In genomic region chr15:68298882-68299381, GRCh38 we compare ENCODE assay signal across 8 cellular contexts. TPM values are rescaled to one million over a fixed set of nuclear protein-coding genes. Genes with fewer than 3 reads are reported as not detected.
DNase-seq lines count a peak whose midpoint lies in the region; ATAC-seq and TF ChIP-seq lines count a peak whose summit lies in the region.

No MANE protein-coding gene starts in this region.

- H3K9me3 ChIP-seq in effector memory CD4-positive, alpha-beta T cell (ENCODE audit: control insufficient read depth, low read length) = no peaks in the 10 kb centered on the region
- no peaks in the 10 kb centered on the region for H3K9me3 ChIP-seq in prostate gland

- H3K4me1 ChIP-seq in effector memory CD4-positive, alpha-beta T cell (ENCODE audit: control insufficient read depth, insufficient read depth, low read length, poor library complexity, severe bottlenecking) = peaks cover 7% of the 10 kb centered on the region
- H3K4me1 ChIP-seq in prostate gland (replicated peaks) = no peaks in the 10 kb centered on the region

- CTCF ChIA-PET in Calu3 (lab: Charles Lee) = interaction anchor here (0.6 to 1.0 kb wide), 2 partner anchors 46 to 534 kb away, joined by 4 to 5 read pairs; no protein-coding TSS in a partner anchor

- intact Hi-C loops in prostate gland (cut with DNase I) (no loop called here), Calu3 (cut with micrococcal nuclease; ENCODE audit: unreplicated experiment) (no loop called here)

- H3K4me1 Mint-ChIP-seq in Calu3 (ENCODE audit: low read depth, unreplicated experiment) = no peaks in the 10 kb centered on the region

- H3K27ac ChIP-seq in effector memory CD4-positive, alpha-beta T cell (ENCODE audit: insufficient read depth, low read length, poor library complexity, severe bottlenecking) = peak overlapping the region; percentile 3
- H3K27ac ChIP-seq in prostate gland = peak overlapping the region; percentile 41 to 63

- TF ChIP-seq POLR2A in prostate gland (IDR thresholded peaks at IDR 0.05) = no peak

- peak; percentile 69 for DNase-seq in GM13977 (ENCODE audit: low spot score)
- peak; percentile 15 for DNase-seq in LoVo (ENCODE audit: low spot score)
- DNase-seq in effector memory CD4-positive, alpha-beta T cell = no peak
- no peak for DNase-seq in prostate gland (ENCODE audit: low spot score)
- no peak for DNase-seq in NCI-H345 (lab: John Stamatoyannopoulos, UW)
- DNase-seq in Calu3 = no peak
- DNase-seq in NCI-H146 (lab: John Stamatoyannopoulos, UW) = no peak

- peaks cover 19% of the 10 kb centered on the region for H3K36me3 Mint-ChIP-seq in Calu3 (ENCODE audit: insufficient read depth, unreplicated experiment)

- H3K36me3 ChIP-seq in effector memory CD4-positive, alpha-beta T cell (ENCODE audit: control insufficient read depth, insufficient read depth, low read length) = no peaks in the 10 kb centered on the region
- H3K36me3 ChIP-seq in prostate gland = no peaks in the 10 kb centered on the region

- 44% methylated on average over 6 of the region's 6 CpGs for WGBS in prostate gland

- in situ Hi-C loops in GM13977 (cut with MboI; ENCODE audit: low pct_unique_long_range_greater_than_20kb, low sequenced_read_pairs, unreplicated experiment) = no loop called here

- no peaks in the 10 kb centered on the region for H3K27me3 Mint-ChIP-seq in Calu3 (ENCODE audit: unreplicated experiment)

- H3K4me3 Mint-ChIP-seq in Calu3 (ENCODE audit: low read depth, unreplicated experiment) = no peak overlapping the region

- no peak overlapping the region for H3K27ac Mint-ChIP-seq in Calu3 (ENCODE audit: unreplicated experiment)

- no TSS peak for BruUV-seq in Calu3 (replicated peaks; lab: Mats Ljungman, UMichigan)

- no peak for TF ChIP-seq CTCF in GM13977 (IDR thresholded peaks at IDR 0.05; ENCODE audit: extremely low read depth, insufficient read depth, missing control alignments)
- TF ChIP-seq CTCF in prostate gland (IDR thresholded peaks at IDR 0.05) = no peak
- no peak for TF ChIP-seq CTCF in Calu3 (IDR thresholded peaks at IDR 0.05; ENCODE audit: unreplicated experiment)

- H3K9me3 Mint-ChIP-seq in Calu3 (ENCODE audit: low read depth, unreplicated experiment) = no peaks in the 10 kb centered on the region

- peak; percentile 91 for ATAC-seq in GM21529 (IDR thresholded peaks at IDR 0.05; ENCODE audit: unreplicated experiment)

- H3K27me3 ChIP-seq in effector memory CD4-positive, alpha-beta T cell (replicated peaks; ENCODE audit: control insufficient read depth, insufficient read depth, low read length, poor library complexity, severe bottlenecking) = no peaks in the 10 kb centered on the region
- H3K27me3 ChIP-seq in prostate gland (replicated peaks; ENCODE audit: insufficient read depth) = no peaks in the 10 kb centered on the region

- H3K4me3 ChIP-seq in effector memory CD4-positive, alpha-beta T cell (ENCODE audit: insufficient read depth, low read depth, low read length, poor library complexity, severe bottlenecking) = peak overlapping the region; percentile 35
- peak overlapping the region in 1 of 2 donors; percentile 15 for H3K4me3 ChIP-seq in prostate gland

RNA-seq across cellular contexts. Expression of gene FEM1B, which starts 21.4 kb away (rescaled TPM):
- total RNA-seq in prostate gland = 10 to 100 TPM; 46.0 to 50.0 TPM
- 41.4 and 53.3 TPM in 2 replicates for total RNA-seq in Calu3 (2022)

Comparison
In these comparisons a context has a peak if more than half of its experiments do, and no peak if none do; other contexts are left out.
1. DNase-seq: peak in GM13977 (single experiment) and LoVo (single experiment); none in effector memory CD4-positive, alpha-beta T cell (0 of 3), prostate gland (single experiment), NCI-H345 (single experiment), Calu3 (single experiment) and NCI-H146 (single experiment).